20 cellular contexts compared by ENCODE assay signal in the genomic region with DNA sequence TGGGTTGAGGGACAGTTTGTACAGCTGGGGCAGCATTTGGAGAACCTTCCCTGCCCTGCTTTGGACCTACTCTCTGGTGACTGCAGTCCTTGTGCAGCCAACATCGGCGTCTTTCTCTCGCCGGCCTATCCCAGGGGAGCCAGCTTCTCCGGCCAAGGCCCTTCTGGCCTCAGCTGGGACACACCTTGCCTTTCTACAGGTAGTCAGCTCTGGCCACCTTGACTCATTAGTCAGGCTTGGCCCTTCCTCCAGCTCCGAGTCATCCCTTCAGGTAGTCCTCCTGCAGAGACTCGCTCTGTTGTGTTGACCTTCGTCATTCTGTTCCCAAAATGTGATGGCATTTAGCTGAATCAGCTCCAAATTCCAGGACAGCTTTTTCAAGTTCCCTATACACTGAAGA.
"Had no signal": no experiment of that assay in that cellular context is flagged by ENCODE, and none has a peak within 500 bp of the region (broad histone marks: within the 10 kb centered on the region; RNA-seq: fewer than 3 reads in every experiment).

No MANE protein-coding gene starts in this region.

- H3K27me3 ChIP-seq: ascending aorta, left lung, neural progenitor cell, ovary, suprapubic skin had no signal

- H3K9me3 ChIP-seq: ascending aorta, left lung, ovary, psoas muscle, suprapubic skin had no signal

- H2AFZ ChIP-seq: neural progenitor cell had no signal

- DNase-seq: activated CD4-positive, alpha-beta T cell treated with anti-CD3 and anti-CD28 coated beads, Interleukin-2, amount 10 ng/mL, durations not matched to agents 24 days and 14 days; activated CD8-positive, alpha-beta T cell treated with anti-CD3 and anti-CD28 coated beads, Interleukin-2, amount 10 ng/mL, durations not matched to agents 7 days and 5 days; activated naive CD4-positive, alpha-beta T cell treated with anti-CD3 and anti-CD28 coated beads, Interleukin-2, amount 50 U/mL, for 16 hours; activated T-cell treated with anti-CD3 and anti-CD28 coated beads, Interleukin-2, amount 50 U/mL, for 24 hours; effector memory CD8-positive, alpha-beta T cell; foreskin melanocyte; hypothalamus; kidney; left lung; naive thymus-derived CD4-positive, alpha-beta T cell; ovary; psoas muscle; stimulated activated CD4-positive, alpha-beta T cell treated with anti-CD3 and anti-CD28 coated beads, Interleukin-4, amount 100 ng/mL, for 1 hour; stimulated activated naive CD8-positive, alpha-beta T cell treated with anti-CD3 and anti-CD28 coated beads, Interleukin-15, amount 100 ng/mL, for 72 hours; T-cell had no signal

- H3K4me1 ChIP-seq: ascending aorta, left lung, psoas muscle, suprapubic skin had no signal

- ATAC-seq: activated CD8-positive, alpha-beta T cell treated with anti-CD3 and anti-CD28 coated beads, Interleukin-2, amount 10 ng/mL, durations not matched to agents 7 days and 5 days; effector memory CD8-positive, alpha-beta T cell; left lung; naive thymus-derived CD4-positive, alpha-beta T cell; psoas muscle; right cardiac atrium; stimulated activated naive CD8-positive, alpha-beta T cell treated with anti-CD3 and anti-CD28 coated beads, Interleukin-15, amount 100 ng/mL, for 72 hours; T-cell had no signal

- H3K4me2 ChIP-seq: neural progenitor cell, smooth muscle cell had no signal

- FAIRE-seq: kidney had no signal

- H3K36me3 ChIP-seq: ascending aorta, left lung, neural progenitor cell, ovary, suprapubic skin had no signal

- H3K9ac ChIP-seq: neural progenitor cell had no signal

- H3K27ac ChIP-seq: ascending aorta, left lung, neural progenitor cell, ovary, psoas muscle, suprapubic skin had no signal

- H3K4me3 ChIP-seq: ascending aorta, left lung, neural progenitor cell, ovary, psoas muscle, smooth muscle cell, suprapubic skin had no signal
